Comparison of ENCODE assay signal across 25 cellular contexts in genomic region chr19:18772620-18773587, GRCh38. TPM values are rescaled to one million over a fixed set of nuclear protein-coding genes. Genes with fewer than 3 reads are reported as not detected.
DNase-seq lines count a peak whose midpoint lies in the region; ATAC-seq, FAIRE-seq and TF ChIP-seq lines count a peak whose summit lies in the region.
"Had no signal": no experiment of that assay in that cellular context is flagged by ENCODE, and none has a peak within 500 bp of the region (broad histone marks: within the 10 kb centered on the region; RNA-seq: fewer than 3 reads in every experiment).

No MANE protein-coding gene starts in this region.

- in situ Hi-C loops in G401 (cut with HindIII; ENCODE audit: low sequenced_read_pairs) (no loop called here), GM12878 (cut with MboI) (no loop called here)

- no peaks in the 10 kb centered on the region for H3K9me1 ChIP-seq in keratinocyte (ENCODE audit: control insufficient read depth, extremely low read depth, insufficient read depth, low read length)

- H3K9me3 ChIP-seq in GM12878 (replicated peaks; ENCODE audit: control insufficient read depth, insufficient read depth, low read length) (no peaks in the 10 kb centered on the region), keratinocyte (ENCODE audit: control insufficient read depth, low read depth, low read length) (no peaks in the 10 kb centered on the region)
- H3K9me3 ChIP-seq: left lung, psoas muscle had no signal

- peak; percentile 69 for DNase-seq in G401 (ENCODE audit: low spot score)
- DNase-seq in NCI-H2029 (lab: John Stamatoyannopoulos, UW), result peak; percentile 62
- no peak for DNase-seq in GM12878 (ENCODE audit: low read depth, low spot score)
- no peak for DNase-seq in keratinocyte (ENCODE audit: low read depth, low spot score)
- DNase-seq in T-helper 9 cell, result no peak
- no peak for DNase-seq in activated CD4-positive, alpha-beta T cell treated with anti-CD3 and anti-CD28 coated beads, Interleukin-2, amount 50 U/mL, for 4 hours
- DNase-seq: DMS53; endodermal cell; head of caudate nucleus; left lung; NCI-H1417 treated with DMSO at 0.1 percent for 48 hours; NCI-H2227 treated with DMSO at 0.1 percent for 48 hours; NCI-H82; nephron progenitor cell; stimulated activated CD4-positive, alpha-beta T cell treated with anti-CD3 and anti-CD28 coated beads, Interleukin-2, amount 100 ng/mL, for 24 hours; stimulated activated naive CD4-positive, alpha-beta T cell had no signal

- ATAC-seq in GM12878 (no peak), HG02798 (IDR thresholded peaks at IDR 0.05; ENCODE audit: poor library complexity, unreplicated experiment) (no peak), GM19035 (IDR thresholded peaks at IDR 0.05; ENCODE audit: unreplicated experiment) (no peak)
- ATAC-seq: activated T-helper 17 cell treated with anti-CD3 and anti-CD28 coated beads, Interleukin-2, amount 50 U/mL, for 72 hours; left lung; psoas muscle; SK-N-SH treated with all-trans-retinoic acid at 6 μM for 48 hours had no signal

- no peaks in the 10 kb centered on the region for H3K79me2 ChIP-seq in GM12878 (ENCODE audit: control insufficient read depth, insufficient read depth, low read length)
- H3K79me2 ChIP-seq in keratinocyte (ENCODE audit: control insufficient read depth, insufficient read depth, low read length), result no peaks in the 10 kb centered on the region

- no peak overlapping the region for H3K4me2 ChIP-seq in GM12878 (ENCODE audit: control insufficient read depth, insufficient read depth)
- H3K4me2 ChIP-seq in keratinocyte (ENCODE audit: control insufficient read depth, extremely low read depth, insufficient read depth, low read depth, low read length), result peak overlapping the region; percentile 32

- H3K9ac ChIP-seq in GM12878 (ENCODE audit: control insufficient read depth, insufficient read depth, low read length) (no peak overlapping the region), keratinocyte (ENCODE audit: control insufficient read depth, extremely low read depth, insufficient read depth, low read length) (no peak overlapping the region)

- RAD21 ChIA-PET in GM12878 (lab: Charles Lee; ENCODE audit: unreplicated experiment), result interaction anchor here (1.9 kb wide), 1 partner anchor 75 kb away, joined by 9 read pairs; no protein-coding TSS in a partner anchor

- SMC1A ChIA-PET in GM12878 (lab: Charles Lee; ENCODE audit: uncharacterized antibody, unreplicated experiment), result no interaction called here

- CTCF ChIA-PET in GM12878 (lab: Yijun Ruan, JAX), result interaction anchor here (1.1 to 3.8 kb wide), 3 partner anchors 59 to 214 kb away, joined by 3 to 29 read pairs (median 3); no protein-coding TSS in a partner anchor

- intact Hi-C loops in GM12878 (cut with micrococcal nuclease; ENCODE audit: unreplicated experiment), result loop anchor here (5.0 kb wide), 1 partner anchor 74 kb away; no protein-coding TSS in a partner anchor

- no peaks in the 10 kb centered on the region for H3K27me3 ChIP-seq in GM12878 (replicated peaks in 1 of 2; ENCODE audit: control insufficient read depth in 2 of 2, insufficient read depth in 2 of 2, low read length in 1 of 2)
- H3K27me3 ChIP-seq in keratinocyte (ENCODE audit: control insufficient read depth, extremely low read depth, insufficient read depth, low read length), result no peaks in the 10 kb centered on the region

- no peak for TF ChIP-seq RAD21 in GM12878 (IDR thresholded peaks at IDR 0.05; ENCODE audit: insufficient read depth, low read depth, low read length)

- WGBS in GM12878 (ENCODE audit: insufficient coverage, insufficient replicate concordance, low lambda C conversion rate, missing lambda C conversion rate), result 44% methylated on average over 26 of the region's 27 CpGs

- TF ChIP-seq CTCF in GM12878 (IDR thresholded peaks at IDR 0.05 in 2 of 3, conservative IDR thresholded peaks at IDR 0.05 in 1 of 3; ENCODE audit: control insufficient read depth in 2 of 3, extremely low read depth in 1 of 3, insufficient read depth in 1 of 3, low read depth in 3 of 3, low read length in 3 of 3) (no peak), keratinocyte (optimal IDR thresholded peaks at IDR 0.05 in 1 of 3, IDR thresholded peaks at IDR 0.05 in 1 of 3, conservative IDR thresholded peaks at IDR 0.05 in 1 of 3; ENCODE audit: extremely low read depth in 1 of 3, insufficient read depth in 2 of 3, low read length in 3 of 3) (peak; percentile 12 to 73 (median 31))

- FAIRE-seq in GM12878 (lab: Jason Lieb, UNC) (no peak), keratinocyte (lab: Jason Lieb, UNC) (no peak)
- FAIRE-seq: GM12892, HTR-8/SVneo had no signal

- TF ChIP-seq POLR2A in GM12878 (IDR thresholded peaks at IDR 0.05; ENCODE audit: low read depth, low read length), result peak; percentile 13; the same call in 1 of the 2 replicates

- H3K36me3 ChIP-seq in GM12878 (ENCODE audit: control insufficient read depth in 2 of 2, insufficient read depth in 2 of 2, low read length in 1 of 2) (no peaks in the 10 kb centered on the region), keratinocyte (ENCODE audit: control insufficient read depth in 2 of 2, extremely low read depth in 1 of 2, insufficient read depth in 2 of 2, low read length in 2 of 2) (no peaks in the 10 kb centered on the region)

- H2AFZ ChIP-seq in GM12878 (ENCODE audit: control insufficient read depth, low read depth, low read length) (no peak overlapping the region), keratinocyte (ENCODE audit: control insufficient read depth, low read length) (no peak overlapping the region)

- H3K27ac ChIP-seq in GM12878 (ENCODE audit: control insufficient read depth, insufficient read depth), result no peak overlapping the region
- H3K27ac ChIP-seq in keratinocyte (ENCODE audit: control insufficient read depth, insufficient read depth, low read length), result no peak overlapping the region
- H3K27ac ChIP-seq: coronary artery, left lung, psoas muscle had no signal

- H3K4me1 ChIP-seq in GM12878 (ENCODE audit: control insufficient read depth, insufficient read depth, low read length) (no peaks in the 10 kb centered on the region), keratinocyte (ENCODE audit: control insufficient read depth, extremely low read depth, insufficient read depth, low read length) (peaks cover 18% of the 10 kb centered on the region)
- H3K4me1 ChIP-seq: psoas muscle had no signal

- POLR2A ChIA-PET in GM12878 (lab: Charles Lee), result interaction anchor here (0.6 kb wide), 1 partner anchor 45 kb away, joined by 4 read pairs; no protein-coding TSS in a partner anchor

- BruUV-seq in GM12878 (replicated peaks; lab: Mats Ljungman, UMichigan), result no TSS peak

- H4K20me1 ChIP-seq in GM12878 (ENCODE audit: control insufficient read depth, insufficient read depth) (no peaks in the 10 kb centered on the region), keratinocyte (ENCODE audit: control insufficient read depth, extremely low read depth, insufficient read depth, low read length) (peaks cover 2% of the 10 kb centered on the region)

- H3K4me3 ChIP-seq in GM12878 (no peak overlapping the region), keratinocyte (ENCODE audit: control insufficient read depth in 2 of 3, extremely low read depth in 1 of 3, insufficient read depth in 2 of 3, low read depth in 1 of 3, low read length in 3 of 3) (no peak overlapping the region)
- H3K4me3 ChIP-seq: coronary artery, left lung, psoas muscle had no signal

- dilution Hi-C loops in keratinocyte (cut with MboI; ENCODE audit: extremely low pct_ligation_motif_present, low sequenced_read_pairs), result no loop called here

- TF ChIP-seq EP300 in GM12878 (IDR thresholded peaks at IDR 0.05; ENCODE audit: borderline replicate concordance in 1 of 2, control insufficient read depth in 1 of 2, low read depth in 2 of 2, low read length in 2 of 2), result no peak

RNA-seq across cellular contexts. Expression of gene COMP, which starts 18.2 kb away (rescaled TPM):
- 0.49 and 0.54 TPM in 2 replicates for total RNA-seq in G401 (2014; rRNA removed; shearing (Covaris generic))
- total RNA-seq in GM12878 (2013; cell fraction: nucleolus; rRNA removed), result not detected in 2 replicates
- total RNA-seq in GM12878 (2014; rRNA removed) (not detected in 2 replicates), GM12878 (2014; rRNA removed; fragmentation: Illumina TruSeq; extraction: Trizol) (not detected in 2 replicates), GM12878 (2021) (not detected in 2 replicates)
- polyA plus RNA-seq in GM12878 (2011; ENCODE audit: low read depth), result not detected
- polyA plus RNA-seq in GM12878 (2011; rRNA removed) (not detected in 2 replicates), GM12878 (2014; fragmentation: Illumina TruSeq; extraction: Trizol) (not detected in 2 replicates), GM12878 (2014; fragmentation: Nextera tagmentation; extraction: Ambion mirVana) (not detected), GM12878 (2014; rRNA removed) (not detected in 2 replicates), GM12878 (2016; fragmentation: Nextera tagmentation; extraction: Ambion mirVana) (under 1 TPM in 1 of 2 experiments, not detected in 1; 0.17 TPM), keratinocyte (0.02 to 0.21 TPM in 2 of 3 replicates, not detected in the other)
- 0.04 and 0.08 TPM in 2 replicates for polyA plus RNA-seq in GM12878 (2011; cell fraction: cytosol; rRNA removed)
- polyA plus RNA-seq in GM12878 (2011; cell fraction: nucleus; rRNA removed), result 0.09 and 0.15 TPM in 2 replicates
- polyA plus RNA-seq in GM12878 (2012), result not detected in 2 replicates
- polyA minus RNA-seq in GM12878 (2011; rRNA and poly(A)+ RNA removed), result not detected in 2 replicates
- polyA minus RNA-seq in GM12878 (2011; cell fraction: cytosol; rRNA and poly(A)+ RNA removed), result not detected in 2 replicates
- polyA minus RNA-seq in GM12878 (2011; cell fraction: nucleus; rRNA and poly(A)+ RNA removed), result not detected in 2 replicates
- polyA plus RNA-seq in keratinocyte (2011; ENCODE audit: low read depth), result 0.19 TPM
- polyA plus RNA-seq in keratinocyte (2011; cell fraction: cytosol; rRNA removed), result 0.04 and 0.08 TPM in 2 replicates
- polyA plus RNA-seq in keratinocyte (2011; cell fraction: nucleus; rRNA removed), result 0.29 and 0.33 TPM in 2 replicates
- polyA plus RNA-seq in keratinocyte (2012; ENCODE audit: low replicate concordance), result 0.05 TPM in 1 of 2 replicates, not detected in the other
- 0.54 TPM in 1 of 3 replicates, not detected in the others for polyA minus RNA-seq in keratinocyte
- not detected for polyA minus RNA-seq in keratinocyte (2011; cell fraction: cytosol; rRNA and poly(A)+ RNA removed)
- 0.23 and 0.63 TPM in 2 replicates for polyA minus RNA-seq in keratinocyte (2011; cell fraction: nucleus; rRNA and poly(A)+ RNA removed)
- total RNA-seq: activated T-helper 17 cell treated with anti-CD3 and anti-CD28 coated beads, Interleukin-2, amount 50 U/mL, for 72 hours; endodermal cell had no signal
- polyA plus RNA-seq: CD14-positive monocyte had no signal

RNA-seq across cellular contexts. Expression of gene UPF1, which starts 58.9 kb away (rescaled TPM):
- total RNA-seq in G401 (2014; rRNA removed; shearing (Covaris generic)), result 104 and 111 TPM in 2 replicates
- 99.0 and 125 TPM in 2 replicates for total RNA-seq in GM12878 (2013; cell fraction: nucleolus; rRNA removed)
- total RNA-seq in GM12878 (2014; rRNA removed) (35.3 and 40.6 TPM in 2 replicates), GM12878 (2014; rRNA removed; fragmentation: Illumina TruSeq; extraction: Trizol) (14.5 and 16.1 TPM in 2 replicates), GM12878 (2021) (71.9 and 80.9 TPM in 2 replicates)
- polyA plus RNA-seq in GM12878 (2011; ENCODE audit: low read depth), result 9.9 TPM
- polyA plus RNA-seq in GM12878 (2011; rRNA removed) (8.9 and 22.8 TPM in 2 replicates), GM12878 (2014; fragmentation: Illumina TruSeq; extraction: Trizol) (26.2 and 33.5 TPM in 2 replicates), GM12878 (2014; fragmentation: Nextera tagmentation; extraction: Ambion mirVana) (1 to 10 TPM in 1 of 2 experiments, under 1 TPM in 1; 0.58 to 1.1 TPM), GM12878 (2014; rRNA removed) (35.1 and 47.1 TPM in 2 replicates), GM12878 (2016; fragmentation: Nextera tagmentation; extraction: Ambion mirVana) (1 to 10 TPM; 4.5 to 5.6 TPM), keratinocyte (22.5 to 48.5 TPM (median 33.7 TPM) in 3 replicates)
- polyA plus RNA-seq in GM12878 (2011; cell fraction: cytosol; rRNA removed), result 23.1 and 45.0 TPM in 2 replicates
- polyA plus RNA-seq in GM12878 (2011; cell fraction: nucleus; rRNA removed), result 102 and 147 TPM in 2 replicates
- 27.8 and 31.0 TPM in 2 replicates for polyA plus RNA-seq in GM12878 (2012)
- 66.6 and 68.0 TPM in 2 replicates for polyA minus RNA-seq in GM12878 (2011; rRNA and poly(A)+ RNA removed)
- polyA minus RNA-seq in GM12878 (2011; cell fraction: cytosol; rRNA and poly(A)+ RNA removed), result 23.4 and 30.8 TPM in 2 replicates
- polyA minus RNA-seq in GM12878 (2011; cell fraction: nucleus; rRNA and poly(A)+ RNA removed), result 43.4 and 69.7 TPM in 2 replicates
- 18.6 TPM for polyA plus RNA-seq in keratinocyte (2011; ENCODE audit: low read depth)
- 20.6 and 23.0 TPM in 2 replicates for polyA plus RNA-seq in keratinocyte (2011; cell fraction: cytosol; rRNA removed)
- 86.3 and 88.6 TPM in 2 replicates for polyA plus RNA-seq in keratinocyte (2011; cell fraction: nucleus; rRNA removed)
- polyA plus RNA-seq in keratinocyte (2012; ENCODE audit: low replicate concordance), result 32.0 and 48.9 TPM in 2 replicates
- 46.1 to 104 TPM (median 79.0 TPM) in 3 replicates for polyA minus RNA-seq in keratinocyte
- polyA minus RNA-seq in keratinocyte (2011; cell fraction: cytosol; rRNA and poly(A)+ RNA removed), result 44.5 TPM
- 88.3 and 110 TPM in 2 replicates for polyA minus RNA-seq in keratinocyte (2011; cell fraction: nucleus; rRNA and poly(A)+ RNA removed)

Comparison
In these comparisons a context has a peak if more than half of its experiments do, and no peak if none do; other contexts are left out.
1. DNase-seq: peak in G401 (single experiment) and NCI-H2029 (single experiment); none in GM12878 (single experiment), keratinocyte (single experiment), T-helper 9 cell (single experiment) and activated CD4-positive, alpha-beta T cell treated with anti-CD3 and anti-CD28 coated beads, Interleukin-2, amount 50 U/mL, for 4 hours (0 of 2).
2. CTCF ChIP-seq: peak in keratinocyte (3 of 3); none in GM12878 (0 of 3).